Comparison of ENCODE assay signal across 11 cellular contexts in the genomic region with DNA sequence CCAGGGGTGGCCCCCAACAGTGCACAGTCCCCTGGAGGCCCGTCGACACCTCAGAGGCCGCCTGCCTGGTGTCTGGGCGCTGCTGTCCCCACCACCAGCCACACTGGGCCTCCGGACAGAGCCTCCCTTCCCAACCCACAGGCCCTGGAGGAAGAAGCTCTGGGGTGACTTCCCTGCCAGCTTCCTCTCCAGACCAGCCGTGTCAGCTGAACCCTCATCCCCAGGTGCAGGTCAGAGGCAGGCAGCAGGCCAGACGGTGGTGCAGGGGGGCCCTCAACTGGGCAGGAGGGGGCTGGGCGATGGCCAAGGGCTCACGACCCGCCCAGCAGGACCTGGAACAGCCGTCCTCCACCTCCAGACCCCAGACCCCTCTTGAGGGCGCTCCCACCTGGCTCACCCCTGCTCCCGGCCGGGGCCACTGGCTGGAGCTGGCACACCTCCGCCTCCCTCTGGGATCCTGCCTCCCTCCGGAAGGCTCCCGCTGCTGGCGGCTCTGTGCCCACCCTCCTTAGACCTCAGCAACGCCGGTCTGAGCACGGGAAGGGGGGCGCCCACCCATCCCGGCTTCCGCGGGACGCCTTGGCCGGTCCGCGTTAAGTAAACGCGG. TPM values are rescaled to one million over a fixed set of nuclear protein-coding genes. Genes with fewer than 3 reads are reported as not detected.
DNase-seq lines count a peak whose midpoint lies in the region; ATAC-seq and TF ChIP-seq lines count a peak whose summit lies in the region.
"Had no signal": no experiment of that assay in that cellular context is flagged by ENCODE, and none has a peak within 500 bp of the region (broad histone marks: within the 10 kb centered on the region; RNA-seq: fewer than 3 reads in every experiment).

No MANE protein-coding gene starts in this region.

- H2BK20ac ChIP-seq in IMR-90 (ENCODE audit: low read depth, low read length): no peak overlapping the region

- H3K23ac ChIP-seq in IMR-90 (ENCODE audit: low read depth, low read length): no peak overlapping the region

- H3K4me3 Mint-ChIP-seq in CD4-positive, alpha-beta memory T cell: peak overlapping the region; percentile 60 to 78 (median 73)
- H3K4me3 Mint-ChIP-seq in natural killer cell: peak overlapping the region; percentile 80

- no peaks in the 10 kb centered on the region for H3K27me3 ChIP-seq in CD4-positive, alpha-beta memory T cell (ENCODE audit: insufficient read depth, low read length)
- H3K27me3 ChIP-seq in IMR-90 (ENCODE audit: control insufficient read depth, insufficient read depth, low read length): no peaks in the 10 kb centered on the region; the same call in 1 of the 2 replicates

- no TSS peak for BruUV-seq in IMR-90 (replicated peaks; lab: Mats Ljungman, UMichigan)

- H3K14ac ChIP-seq in IMR-90 (replicated peaks; ENCODE audit: low read depth, low read length): no peak overlapping the region

- H3K36me3 Mint-ChIP-seq in CD4-positive, alpha-beta memory T cell: peaks cover 0 to 1% of the 10 kb centered on the region in 2 donors
- H3K36me3 Mint-ChIP-seq in natural killer cell: no peaks in the 10 kb centered on the region
- H3K36me3 Mint-ChIP-seq: mesothelial cell of epicardium had no signal

- CTCF ChIA-PET in CD4-positive, alpha-beta memory T cell (lab: Charles Lee; ENCODE audit: partially characterized antibody): interaction anchor here (1.2 kb wide), 1 partner anchor 84 kb away, joined by 6 read pairs; no protein-coding TSS in a partner anchor
- CTCF ChIA-PET in IMR-90 (lab: Yijun Ruan, JAX): no interaction called here

- H2BK15ac ChIP-seq in IMR-90 (ENCODE audit: low read depth, low read length): no peak overlapping the region

- no peaks in the 10 kb centered on the region for H4K20me1 ChIP-seq in IMR-90 (ENCODE audit: insufficient read depth, low read length)

- POLR2A ChIA-PET in CD4-positive, alpha-beta memory T cell (lab: Charles Lee; ENCODE audit: partially characterized antibody): interaction anchor here (0.7 to 5.0 kb wide), 5 partner anchors 11 to 703 kb away, joined by 3 to 38 read pairs (median 13); partner anchors contain the start of genes B3GALT6 and SDF4
- POLR2A ChIA-PET in IMR-90 (lab: Charles Lee; ENCODE audit: unreplicated experiment): no interaction called here

- H3K4me3 ChIP-seq in CD4-positive, alpha-beta memory T cell (ENCODE audit: low read length in 2 of 2): peak overlapping the region in 1 of 2 donors; percentile 57
- no peak overlapping the region for H3K4me3 ChIP-seq in IMR-90 (ENCODE audit: insufficient read depth, low read depth, low read length)
- H3K4me3 ChIP-seq in choroid plexus epithelial cell (ENCODE audit: low read depth, low read length): peak overlapping the region; percentile 24

- dilution Hi-C loops in IMR-90 (cut with HindIII; ENCODE audit: low sequenced_read_pairs, unreplicated experiment): no loop called here

- TF ChIP-seq POLR2A in IMR-90 (IDR thresholded peaks at IDR 0.05; ENCODE audit: low read depth, low read length): no peak

- no peak overlapping the region for H4K5ac ChIP-seq in IMR-90 (ENCODE audit: low read depth, low read length)

- H2AK5ac ChIP-seq in IMR-90 (ENCODE audit: low read depth, low read length): peak overlapping the region; percentile 3; the same call in 1 of the 2 replicates

- peaks cover 49% of the 10 kb centered on the region for H3K4me1 ChIP-seq in CD4-positive, alpha-beta memory T cell (ENCODE audit: insufficient read depth, low read length)
- H3K4me1 ChIP-seq in IMR-90 (ENCODE audit: control insufficient read depth, insufficient read depth, low read length): peaks cover 12% of the 10 kb centered on the region

- no peak overlapping the region for H3K18ac ChIP-seq in IMR-90 (ENCODE audit: low read depth, low read length)

- TF ChIP-seq CTCF in IMR-90 (conservative IDR thresholded peaks at IDR 0.05; ENCODE audit: low read depth, low read length) (no peak), choroid plexus epithelial cell (conservative IDR thresholded peaks at IDR 0.05; ENCODE audit: low read depth, low read length) (no peak), natural killer cell (IDR thresholded peaks at IDR 0.05) (no peak)

- 40% methylated on average over 10 of the region's 31 CpGs; no CpG with 5 or more reads in 1 of the 2 experiments for WGBS in IMR-90 (ENCODE audit: extremely low coverage in 2 of 2, insufficient read length in 1 of 2), 2 experiments

- H2AFZ ChIP-seq in IMR-90 (replicated peaks; ENCODE audit: low read length, poor library complexity): peak overlapping the region; percentile 63

- in situ Hi-C loops in IMR-90 (cut with MboI; ENCODE audit: low sequenced_read_pairs): no loop called here

- no peak overlapping the region for H2AK9ac ChIP-seq in IMR-90 (replicated peaks; ENCODE audit: low read depth, low read length, poor library complexity)

- no peak for TF ChIP-seq RAD21 in IMR-90 (IDR thresholded peaks at IDR 0.05; ENCODE audit: low read length)

- peaks cover 9 to 34% (median 21%) of the 10 kb centered on the region in 4 donors for H3K4me1 Mint-ChIP-seq in CD4-positive, alpha-beta memory T cell
- peaks cover 15 to 33% of the 10 kb centered on the region in 2 donors for H3K4me1 Mint-ChIP-seq in natural killer cell

- H3K79me1 ChIP-seq in IMR-90 (ENCODE audit: low read depth in 1 of 2, low read length in 2 of 2): no peaks in the 10 kb centered on the region

- no peak for ATAC-seq in IMR-90 (ENCODE audit: low read depth)
- no peak for ATAC-seq in natural killer cell
- ATAC-seq in GM21529 (IDR thresholded peaks at IDR 0.05; ENCODE audit: unreplicated experiment): no peak

- H3K9me1 ChIP-seq in IMR-90 (ENCODE audit: insufficient read depth, low read length): no peaks in the 10 kb centered on the region

- H3K4ac ChIP-seq in IMR-90 (ENCODE audit: low read depth, low read length): no peak overlapping the region

- peak overlapping the region; percentile 84 for H3K27ac ChIP-seq in CD4-positive, alpha-beta memory T cell (ENCODE audit: low read depth, low read length)
- no peak overlapping the region for H3K27ac ChIP-seq in IMR-90 (ENCODE audit: insufficient read depth, low read length)

- H3K9me3 ChIP-seq in CD4-positive, alpha-beta memory T cell (ENCODE audit: control insufficient read depth in 1 of 2, low read length in 2 of 2): no peaks in the 10 kb centered on the region
- no peaks in the 10 kb centered on the region for H3K9me3 ChIP-seq in IMR-90 (ENCODE audit: control insufficient read depth, insufficient read depth, low read length)

- no peak overlapping the region for H2BK120ac ChIP-seq in IMR-90 (ENCODE audit: low read depth, low read length)

- H3K56ac ChIP-seq in IMR-90 (ENCODE audit: extremely low read depth, insufficient read depth, low read length): no peak overlapping the region

- peak overlapping the region in 6 of 7 donors; percentile 42 to 82 (median 60) for H3K27ac Mint-ChIP-seq in CD4-positive, alpha-beta memory T cell
- H3K27ac Mint-ChIP-seq in natural killer cell: peak overlapping the region; percentile 87 to 93
- H3K27ac Mint-ChIP-seq: mesothelial cell of epicardium had no signal

- H3K36me3 ChIP-seq in CD4-positive, alpha-beta memory T cell (ENCODE audit: insufficient read depth, low read length): no peaks in the 10 kb centered on the region
- H3K36me3 ChIP-seq in IMR-90 (ENCODE audit: control insufficient read depth, insufficient read depth, low read length): no peaks in the 10 kb centered on the region

- DNase-seq in CD4-positive, alpha-beta memory T cell: peak in 1 of 5 donors; percentile 37
- DNase-seq in IMR-90: no peak
- DNase-seq in choroid plexus epithelial cell (ENCODE audit: low read depth): no peak
- peak; percentile 21 for DNase-seq in natural killer cell
- DNase-seq in NCI-H748 treated with DMSO at 0.1 percent for 48 hours (lab: John Stamatoyannopoulos, UW): no peak
- DNase-seq in RKO (ENCODE audit: low spot score): no peak
- DNase-seq in NCI-H774 (lab: John Stamatoyannopoulos, UW): no peak
- DNase-seq: cortex of kidney, NCI-H1048 had no signal

- H4K8ac ChIP-seq in IMR-90 (ENCODE audit: low read depth in 2 of 2, low read length in 2 of 2): no peak overlapping the region

- H2BK5ac ChIP-seq in IMR-90 (ENCODE audit: low read depth, low read length, poor library complexity, severe bottlenecking): no peak overlapping the region

- no peaks in the 10 kb centered on the region for H3K27me3 Mint-ChIP-seq in CD4-positive, alpha-beta memory T cell
- no peaks in the 10 kb centered on the region for H3K27me3 Mint-ChIP-seq in natural killer cell (ENCODE audit: low read depth in 2 of 2)

- H4K91ac ChIP-seq in IMR-90 (ENCODE audit: insufficient read depth, low read depth, low read length): no peak overlapping the region

- no peaks in the 10 kb centered on the region for H3K9me3 Mint-ChIP-seq in CD4-positive, alpha-beta memory T cell
- H3K9me3 Mint-ChIP-seq in natural killer cell: no peaks in the 10 kb centered on the region
- H3K9me3 Mint-ChIP-seq: mesothelial cell of epicardium had no signal

- H3K9ac ChIP-seq in IMR-90 (ENCODE audit: low read depth, low read length): no peak overlapping the region

- intact Hi-C loops in CD4-positive, alpha-beta memory T cell (cut with micrococcal nuclease): loop anchor here (5.0 kb wide), 1 partner anchor 49 kb away; no protein-coding TSS in a partner anchor
- intact Hi-C loops in IMR-90 (cut with micrococcal nuclease) (no loop called here), natural killer cell (cut with micrococcal nuclease) (loop anchor here (5.0 kb wide), 1 partner anchor 34 kb away; the partner anchor contains the start of gene TTLL10)

- H3K4me2 ChIP-seq in IMR-90 (ENCODE audit: low read depth, low read length): no peak overlapping the region

RNA-seq across cellular contexts. Expression of gene TNFRSF18, which starts 0.5 kb away (rescaled TPM):
- total RNA-seq in CD4-positive, alpha-beta memory T cell: 1 to 10 TPM; 8.0 to 8.6 TPM
- polyA plus RNA-seq in CD4-positive, alpha-beta memory T cell: 10 to 100 TPM; 22.1 to 27.1 TPM
- 0.18 TPM in 1 of 2 replicates, not detected in the other for total RNA-seq in IMR-90 (2012; rRNA removed)
- 1.0 and 1.2 TPM in 2 replicates for polyA plus RNA-seq in IMR-90 (2012; rRNA removed)
- polyA plus RNA-seq in IMR-90 (2012; cell fraction: cytosol; rRNA removed): 0.23 and 0.65 TPM in 2 replicates
- polyA plus RNA-seq in IMR-90 (2012; cell fraction: nucleus; rRNA removed; ENCODE audit: low replicate concordance): 4.4 and 10.1 TPM in 2 replicates
- 10 to 100 TPM; 40.3 to 81.9 (median 54.7) TPM for total RNA-seq in natural killer cell

RNA-seq across cellular contexts. Expression of gene TNFRSF4, which starts 8.1 kb away (rescaled TPM):
- 10 to 100 TPM; 13.5 to 15.5 TPM for total RNA-seq in CD4-positive, alpha-beta memory T cell
- polyA plus RNA-seq in CD4-positive, alpha-beta memory T cell: 10 to 100 TPM; 63.2 to 75.1 TPM
- total RNA-seq in IMR-90 (2012; rRNA removed) (not detected in 2 replicates), natural killer cell (10 to 100 TPM; 14.3 to 26.5 (median 15.7) TPM)
- polyA plus RNA-seq in IMR-90 (2012; rRNA removed): 0.15 and 0.44 TPM in 2 replicates
- polyA plus RNA-seq in IMR-90 (2012; cell fraction: cytosol; rRNA removed): 0.23 and 0.40 TPM in 2 replicates
- 0.63 and 1.3 TPM in 2 replicates for polyA plus RNA-seq in IMR-90 (2012; cell fraction: nucleus; rRNA removed; ENCODE audit: low replicate concordance)

RNA-seq across cellular contexts. Expression of gene SDF4, which starts 25.9 kb away (rescaled TPM):
- 100 to 1,000 TPM; 125 to 138 TPM for total RNA-seq in CD4-positive, alpha-beta memory T cell
- 100 to 1,000 TPM in 1 of 2 donors, 10 to 100 TPM in 1; 97.4 to 106 TPM for polyA plus RNA-seq in CD4-positive, alpha-beta memory T cell
- total RNA-seq in IMR-90 (2012; rRNA removed): 57.0 and 69.4 TPM in 2 replicates
- 250 and 252 TPM in 2 replicates for polyA plus RNA-seq in IMR-90 (2012; rRNA removed)
- 292 and 384 TPM in 2 replicates for polyA plus RNA-seq in IMR-90 (2012; cell fraction: cytosol; rRNA removed)
- 224 and 287 TPM in 2 replicates for polyA plus RNA-seq in IMR-90 (2012; cell fraction: nucleus; rRNA removed; ENCODE audit: low replicate concordance)
- total RNA-seq in natural killer cell: 100 to 1,000 TPM; 176 to 211 (median 184) TPM

RNA-seq across cellular contexts. Expression of gene B3GALT6, which starts 26.2 kb away (rescaled TPM):
- total RNA-seq in CD4-positive, alpha-beta memory T cell: 10 to 100 TPM; 23.0 to 23.7 TPM
- 10 to 100 TPM in 1 of 2 donors, 1 to 10 TPM in 1; 5.4 to 14.4 TPM for polyA plus RNA-seq in CD4-positive, alpha-beta memory T cell
- total RNA-seq in IMR-90 (2012; rRNA removed) (12.2 and 18.3 TPM in 2 replicates), natural killer cell (10 to 100 TPM; 13.7 to 16.5 (median 16.3) TPM)
- 23.0 and 29.2 TPM in 2 replicates for polyA plus RNA-seq in IMR-90 (2012; rRNA removed)
- 24.3 and 37.0 TPM in 2 replicates for polyA plus RNA-seq in IMR-90 (2012; cell fraction: cytosol; rRNA removed)
- 10.2 and 16.5 TPM in 2 replicates for polyA plus RNA-seq in IMR-90 (2012; cell fraction: nucleus; rRNA removed; ENCODE audit: low replicate concordance)

RNA-seq across cellular contexts. Expression of gene TTLL10, which starts 32.2 kb away (rescaled TPM):
- total RNA-seq in CD4-positive, alpha-beta memory T cell: not detected
- under 1 TPM; 0.27 to 0.45 TPM for polyA plus RNA-seq in CD4-positive, alpha-beta memory T cell
- total RNA-seq in IMR-90 (2012; rRNA removed) (not detected in 2 replicates), natural killer cell (1 to 10 TPM in 2 of 3 donors, under 1 TPM in 1; 0.23 to 1.7 (median 1.7) TPM)
- polyA plus RNA-seq in IMR-90 (2012; rRNA removed): not detected in 2 replicates
- not detected in 2 replicates for polyA plus RNA-seq in IMR-90 (2012; cell fraction: cytosol; rRNA removed)
- not detected in 2 replicates for polyA plus RNA-seq in IMR-90 (2012; cell fraction: nucleus; rRNA removed; ENCODE audit: low replicate concordance)

Comparison
In these comparisons a context has a peak if more than half of its experiments do, and no peak if none do; other contexts are left out.
1. RNA of gene TNFRSF18, which starts 0.5 kb away (total RNA-seq): 40.3 to 81.9 TPM in natural killer cell; 8.0 to 8.6 TPM in CD4-positive, alpha-beta memory T cell and 0.18 TPM in IMR-90; every median in the first group is over 4 times any median in the second.
2. RNA of gene TNFRSF4, which starts 8.1 kb away (total RNA-seq): 14.3 to 26.5 TPM in natural killer cell and 13.5 to 15.5 TPM in CD4-positive, alpha-beta memory T cell; not detected in IMR-90; every median in the first group is over 10 times any median in the second.